ENCODE assay signal across 21 cellular contexts in genomic region chr14:90629471-90629870, GRCh38.
A peak's percentile ranks its signal among the peaks of the same experiment; 100 is the strongest.
DNase-seq lines count a peak whose midpoint lies in the region; ATAC-seq and TF ChIP-seq lines count a peak whose summit lies in the region.
"Had no signal": no experiment of that assay in that cellular context is flagged by ENCODE, and none has a peak within 500 bp of the region (broad histone marks: within the 10 kb centered on the region; RNA-seq: fewer than 3 reads in every experiment).

No MANE protein-coding gene starts in this region.

- H3K4me3 Mint-ChIP-seq in dendritic cell treated with granulocyte-macrophage colony-stimulating factor and Interleukin-4, amounts not matched to agents 40 ng/mL and 50 ng/mL, for 4 days: peak overlapping the region; percentile 46
- H3K4me3 Mint-ChIP-seq: activated CD4-positive, alpha-beta T cell treated with anti-CD3 and anti-CD28 coated beads, Interleukin-2, amount 10 ng/mL, durations not matched to agents 7 days and 5 days; HFFc6 had no signal

- TF ChIP-seq EP300 in upper lobe of left lung (IDR thresholded peaks at IDR 0.05): peak in 1 of 4 donors; percentile 68

- H3K27ac Mint-ChIP-seq in dendritic cell treated with granulocyte-macrophage colony-stimulating factor and Interleukin-4, amounts not matched to agents 40 ng/mL and 50 ng/mL, for 4 days: peak overlapping the region; percentile 93
- H3K27ac Mint-ChIP-seq: activated CD4-positive, alpha-beta T cell treated with anti-CD3 and anti-CD28 coated beads, Interleukin-2, amount 10 ng/mL, durations not matched to agents 7 days and 5 days; HFFc6 had no signal

- H3K4me3 ChIP-seq in neutrophil (ENCODE audit: low read depth in 1 of 2, low read length in 1 of 2) (peak overlapping the region; percentile 55 to 57), upper lobe of left lung (no peak overlapping the region)
- H3K4me3 ChIP-seq: ascending aorta, colonic mucosa, mucosa of descending colon, suprapubic skin had no signal

- peaks cover 37 to 41% of the 10 kb centered on the region in 2 experiments for H3K4me1 ChIP-seq in neutrophil (ENCODE audit: control insufficient read depth in 1 of 2, insufficient read depth in 1 of 2, low read depth in 1 of 2, low read length in 1 of 2)
- peaks cover 21 to 40% (median 39%) of the 10 kb centered on the region in 4 donors for H3K4me1 ChIP-seq in upper lobe of left lung
- H3K4me1 ChIP-seq: colonic mucosa had no signal

- ATAC-seq in upper lobe of left lung (ENCODE audit: low FRiP score in 2 of 2): peak; percentile 5 to 75
- no peak for ATAC-seq in HG03097 (IDR thresholded peaks at IDR 0.05; ENCODE audit: low FRiP score, unreplicated experiment)
- no peak for ATAC-seq in GM18520 (IDR thresholded peaks at IDR 0.05; ENCODE audit: unreplicated experiment)
- ATAC-seq: foreskin keratinocyte, mucosa of descending colon had no signal

- peaks cover 8% of the 10 kb centered on the region for H3K36me3 Mint-ChIP-seq in dendritic cell treated with granulocyte-macrophage colony-stimulating factor and Interleukin-4, amounts not matched to agents 40 ng/mL and 50 ng/mL, for 4 days (ENCODE audit: low read depth)

- peak overlapping the region; percentile 89 for H3K27ac ChIP-seq in neutrophil
- H3K27ac ChIP-seq in upper lobe of left lung: peak overlapping the region; percentile 68 to 88 (median 80)
- H3K27ac ChIP-seq: 22Rv1, ascending aorta, colonic mucosa, foreskin keratinocyte, suprapubic skin had no signal

- no peaks in the 10 kb centered on the region for H3K9me3 ChIP-seq in neutrophil
- H3K9me3 ChIP-seq in upper lobe of left lung: no peaks in the 10 kb centered on the region
- H3K9me3 ChIP-seq: ascending aorta, BE2C, colonic mucosa, mucosa of descending colon, suprapubic skin had no signal

- TF ChIP-seq CTCF in neutrophil (IDR thresholded peaks at IDR 0.05): no peak
- TF ChIP-seq CTCF in upper lobe of left lung (IDR thresholded peaks at IDR 0.05): no peak

- DNase-seq in NCI-H510A treated with DMSO at 0.1 percent for 48 hours (lab: John Stamatoyannopoulos, UW) (peak; percentile 23), NCI-H510A (lab: John Stamatoyannopoulos, UW) (no peak), upper lobe of left lung (peak; percentile 60 to 69), midbrain (lab: John Stamatoyannopoulos, UW) (no peak)
- DNase-seq: activated CD4-positive, alpha-beta T cell treated with anti-CD3 and anti-CD28 coated beads, Interleukin-2, amount 10 ng/mL, durations not matched to agents 7 days and 5 days; activated naive CD4-positive, alpha-beta T cell; BE2C; colonic mucosa; HFFc6; kidney glomerular epithelial cell; mucosa of descending colon; NCI-H1417 treated with DMSO at 0.1 percent for 48 hours; stimulated activated CD4-positive, alpha-beta T cell treated with anti-CD3 and anti-CD28 coated beads, Interleukin-4, amount 100 ng/mL, for 4 hours had no signal

- 59 to 63% methylated on average over 9 of the region's 9 CpGs for WGBS in upper lobe of left lung, 2 donors

- H3K9me3 Mint-ChIP-seq in dendritic cell treated with granulocyte-macrophage colony-stimulating factor and Interleukin-4, amounts not matched to agents 40 ng/mL and 50 ng/mL, for 4 days: no peaks in the 10 kb centered on the region
- H3K9me3 Mint-ChIP-seq: activated CD4-positive, alpha-beta T cell treated with anti-CD3 and anti-CD28 coated beads, Interleukin-2, amount 10 ng/mL, durations not matched to agents 7 days and 5 days; HFFc6 had no signal

- H3K27me3 ChIP-seq in neutrophil: no peaks in the 10 kb centered on the region
- no peaks in the 10 kb centered on the region for H3K27me3 ChIP-seq in upper lobe of left lung
- H3K27me3 ChIP-seq: ascending aorta, BE2C, colonic mucosa, foreskin keratinocyte, suprapubic skin had no signal

- H3K27me3 Mint-ChIP-seq in dendritic cell treated with granulocyte-macrophage colony-stimulating factor and Interleukin-4, amounts not matched to agents 40 ng/mL and 50 ng/mL, for 4 days: peaks cover 2% of the 10 kb centered on the region
- H3K27me3 Mint-ChIP-seq: activated CD4-positive, alpha-beta T cell treated with anti-CD3 and anti-CD28 coated beads, Interleukin-2, amount 10 ng/mL, durations not matched to agents 7 days and 5 days had no signal

- intact Hi-C loops in dendritic cell treated with granulocyte-macrophage colony-stimulating factor and Interleukin-4, amounts not matched to agents 40 ng/mL and 50 ng/mL, for 4 days (cut with micrococcal nuclease): no loop called here

- TF ChIP-seq POLR2A in upper lobe of left lung (IDR thresholded peaks at IDR 0.05): peak in 1 of 4 donors; percentile 15

- H3K4me1 Mint-ChIP-seq in dendritic cell treated with granulocyte-macrophage colony-stimulating factor and Interleukin-4, amounts not matched to agents 40 ng/mL and 50 ng/mL, for 4 days (ENCODE audit: low read depth): peaks cover 61% of the 10 kb centered on the region
- H3K4me1 Mint-ChIP-seq: activated CD4-positive, alpha-beta T cell treated with anti-CD3 and anti-CD28 coated beads, Interleukin-2, amount 10 ng/mL, durations not matched to agents 7 days and 5 days had no signal

- H3K36me3 ChIP-seq in neutrophil: peaks cover 10% of the 10 kb centered on the region
- no peaks in the 10 kb centered on the region for H3K36me3 ChIP-seq in upper lobe of left lung
- H3K36me3 ChIP-seq: ascending aorta, BE2C, colonic mucosa, suprapubic skin had no signal

Comparison
In these comparisons a context has a peak if more than half of its experiments do, and no peak if none do; other contexts are left out.
1. DNase-seq: peak in NCI-H510A treated with DMSO at 0.1 percent for 48 hours (single experiment) and upper lobe of left lung (2 of 2); none in NCI-H510A (single experiment) and midbrain (single experiment).
2. H3K4me3 ChIP-seq: peak in neutrophil (2 of 2); none in upper lobe of left lung (0 of 4).
3. ATAC-seq: peak in upper lobe of left lung (2 of 2); none in HG03097 (single experiment) and GM18520 (single experiment).